22 cellular contexts compared by ENCODE assay signal in genomic region chr11:101053492-101053891, GRCh38.
A peak's percentile ranks its signal among the peaks of the same experiment; 100 is the strongest.
DNase-seq lines count a peak whose midpoint lies in the region; ATAC-seq, FAIRE-seq and TF ChIP-seq lines count a peak whose summit lies in the region.
"Had no signal": no experiment of that assay in that cellular context is flagged by ENCODE, and none has a peak within 500 bp of the region (broad histone marks: within the 10 kb centered on the region; RNA-seq: fewer than 3 reads in every experiment).

No MANE protein-coding gene starts in this region.

- H3K79me2 ChIP-seq in HepG2 (ENCODE audit: insufficient read depth, low read length): no peaks in the 10 kb centered on the region

- no peaks in the 10 kb centered on the region for H3K36me3 Mint-ChIP-seq in WTC11
- H3K36me3 Mint-ChIP-seq in activated CD4-positive, alpha-beta T cell treated with anti-CD3 and anti-CD28 coated beads for 36 hours (ENCODE audit: low read depth): no peaks in the 10 kb centered on the region
- H3K36me3 Mint-ChIP-seq: CD8-positive, alpha-beta T cell had no signal

- no peaks in the 10 kb centered on the region for H3K4me1 Mint-ChIP-seq in WTC11
- no peaks in the 10 kb centered on the region for H3K4me1 Mint-ChIP-seq in activated CD4-positive, alpha-beta T cell treated with anti-CD3 and anti-CD28 coated beads for 36 hours
- H3K4me1 Mint-ChIP-seq: B cell had no signal

- no peak overlapping the region for H3K9ac ChIP-seq in HepG2 (ENCODE audit: insufficient read depth, low read depth, low read length)
- H3K9ac ChIP-seq: BLaER1 treated with 17β-estradiol and CSF1 and Interleukin-3, amounts not matched to agents 10 nM and 100 nM had no signal

- no peak overlapping the region for H3K4me2 ChIP-seq in HepG2 (ENCODE audit: low read depth, low read length)
- H3K4me2 ChIP-seq: A549; BLaER1 treated with 17β-estradiol and CSF1 and Interleukin-3, amounts not matched to agents 10 nM and 100 nM had no signal

- no peaks in the 10 kb centered on the region for H4K20me1 ChIP-seq in HepG2 (ENCODE audit: insufficient read depth, low read length)
- H4K20me1 ChIP-seq: BLaER1 treated with 17β-estradiol and CSF1 and Interleukin-3, amounts not matched to agents 10 nM and 100 nM had no signal

- H3K27me3 ChIP-seq in HepG2 (ENCODE audit: control insufficient read depth in 1 of 2, insufficient read depth in 2 of 2, low read length in 2 of 2): no peaks in the 10 kb centered on the region
- no peaks in the 10 kb centered on the region for H3K27me3 ChIP-seq in right lobe of liver
- no peaks in the 10 kb centered on the region for H3K27me3 ChIP-seq in uterus
- H3K27me3 ChIP-seq: BLaER1 treated with 17β-estradiol and CSF1 and Interleukin-3, amounts not matched to agents 10 nM and 100 nM had no signal

- TF ChIP-seq CTCF in HepG2 (CRISPR knock-in tag; IDR thresholded peaks at IDR 0.05): no peak
- TF ChIP-seq CTCF in right lobe of liver (IDR thresholded peaks at IDR 0.05): no peak
- TF ChIP-seq CTCF in WTC11 (IDR thresholded peaks at IDR 0.05): no peak
- TF ChIP-seq CTCF in uterus (IDR thresholded peaks at IDR 0.05): no peak

- no peak overlapping the region for H2AFZ ChIP-seq in HepG2 (ENCODE audit: low read length)

- TF ChIP-seq RAD21 in HepG2 (CRISPR knock-in tag; IDR thresholded peaks at IDR 0.05): no peak

- ATAC-seq in HepG2: no peak
- ATAC-seq in right lobe of liver: no peak
- ATAC-seq in WTC11: no peak
- ATAC-seq in activated CD4-positive, alpha-beta T cell treated with anti-CD3 and anti-CD28 coated beads for 36 hours: no peak
- ATAC-seq: A549; CD8-positive, alpha-beta T cell had no signal

- FAIRE-seq in HepG2 (lab: Jason Lieb, UNC): no peak
- FAIRE-seq: A549, D721Med, G401.6, GM12891, GM19239 had no signal

- H3K27ac ChIP-seq in HepG2 (ENCODE audit: extremely low read length, insufficient read depth, low read length) (no peak overlapping the region), right lobe of liver (no peak overlapping the region), uterus (peak overlapping the region; percentile 0 to 24)
- H3K27ac ChIP-seq: 22Rv1; A549; BLaER1 treated with 17β-estradiol and CSF1 and Interleukin-3, amounts not matched to agents 10 nM and 100 nM; C4-2B had no signal

- CTCF ChIA-PET in HepG2 (lab: Yijun Ruan, JAX; ENCODE audit: low intra/inter-chr PET ratio, low total read pairs): no interaction called here
- CTCF ChIA-PET in WTC11 (lab: Charles Lee): no interaction called here
- CTCF ChIA-PET in activated CD4-positive, alpha-beta T cell treated with anti-CD3 and anti-CD28 coated beads for 36 hours (lab: Charles Lee): no interaction called here

- in situ Hi-C loops in HepG2 (cut with HindIII; ENCODE audit: extremely low pct_ligation_motif_present, low pct_unique_long_range_greater_than_20kb): no loop called here

- H3K27ac Mint-ChIP-seq in WTC11: no peak overlapping the region
- no peak overlapping the region for H3K27ac Mint-ChIP-seq in activated CD4-positive, alpha-beta T cell treated with anti-CD3 and anti-CD28 coated beads for 36 hours
- H3K27ac Mint-ChIP-seq: B cell; CD4-positive, alpha-beta T cell; CD8-positive, alpha-beta T cell had no signal

- 0% methylated on average over 1 of the region's 1 CpG for WGBS in HepG2 (ENCODE audit: low lambda C conversion rate)
- WGBS in right lobe of liver (ENCODE audit: insufficient coverage, low coverage, low lambda C conversion rate, missing lambda C conversion rate): 29% methylated on average over 1 of the region's 1 CpG

- BruUV-seq in HepG2 (replicated peaks; lab: Mats Ljungman, UMichigan): no TSS peak

- DNase-seq in HepG2 (ENCODE audit: low spot score): no peak
- no peak for DNase-seq in right lobe of liver
- DNase-seq in WTC11 (ENCODE audit: low spot score): no peak
- no peak for DNase-seq in uterus
- no peak for DNase-seq in amygdala (lab: John Stamatoyannopoulos, UW)
- DNase-seq in activated CD4-positive, alpha-beta T cell treated with anti-CD3 and anti-CD28 coated beads for 36 hours: no peak
- DNase-seq: AML-193; Caco-2; Calu3; CD4-positive, alpha-beta T cell; CD8-positive, alpha-beta T cell; DMS79 treated with DMSO at 0.1 percent for 48 hours; GF-D8 had no signal

- TF ChIP-seq EP300 in HepG2 (IDR thresholded peaks at IDR 0.05; ENCODE audit: low read depth in 2 of 2, low read length in 2 of 2): no peak
- no peak for TF ChIP-seq EP300 in HepG2 (CRISPR knock-in tag; IDR thresholded peaks at IDR 0.05; ENCODE audit: borderline replicate concordance)

- no peak overlapping the region for H3K4me3 Mint-ChIP-seq in WTC11
- H3K4me3 Mint-ChIP-seq in activated CD4-positive, alpha-beta T cell treated with anti-CD3 and anti-CD28 coated beads for 36 hours: no peak overlapping the region
- H3K4me3 Mint-ChIP-seq: B cell; CD4-positive, alpha-beta T cell; CD8-positive, alpha-beta T cell had no signal

- H3K9me3 Mint-ChIP-seq in WTC11: no peaks in the 10 kb centered on the region
- H3K9me3 Mint-ChIP-seq in activated CD4-positive, alpha-beta T cell treated with anti-CD3 and anti-CD28 coated beads for 36 hours (ENCODE audit: low read depth): peaks cover 4% of the 10 kb centered on the region

- TF ChIP-seq POLR2A in HepG2 (IDR thresholded peaks at IDR 0.05; ENCODE audit: insufficient read depth in 1 of 2, low read depth in 2 of 2, low read length in 2 of 2) (no peak), right lobe of liver (IDR thresholded peaks at IDR 0.05) (no peak), uterus (IDR thresholded peaks at IDR 0.05) (no peak)

- H3K36me3 ChIP-seq in HepG2 (replicated peaks in 1 of 2; ENCODE audit: control insufficient read depth in 1 of 2, insufficient read depth in 2 of 2, low read length in 2 of 2): no peaks in the 10 kb centered on the region
- H3K36me3 ChIP-seq in right lobe of liver: no peaks in the 10 kb centered on the region
- no peaks in the 10 kb centered on the region for H3K36me3 ChIP-seq in uterus
- H3K36me3 ChIP-seq: BLaER1 treated with 17β-estradiol and CSF1 and Interleukin-3, amounts not matched to agents 10 nM and 100 nM had no signal

- intact Hi-C loops in HepG2 (cut with micrococcal nuclease; ENCODE audit: unreplicated experiment): no loop called here
- intact Hi-C loops in right lobe of liver (cut with DNase I): no loop called here
- intact Hi-C loops in uterus (cut with DNase I; ENCODE audit: low total_unique reads): no loop called here
- intact Hi-C loops in activated CD4-positive, alpha-beta T cell treated with anti-CD3 and anti-CD28 coated beads for 36 hours (cut with DNase I, micrococcal nuclease): no loop called here

- H3K9me3 ChIP-seq in HepG2 (ENCODE audit: low read length): no peaks in the 10 kb centered on the region
- no peaks in the 10 kb centered on the region for H3K9me3 ChIP-seq in right lobe of liver
- H3K9me3 ChIP-seq in uterus: no peaks in the 10 kb centered on the region
- H3K9me3 ChIP-seq: A549; BLaER1 treated with 17β-estradiol and CSF1 and Interleukin-3, amounts not matched to agents 10 nM and 100 nM; Caco-2 had no signal

- H3K27me3 Mint-ChIP-seq in WTC11 (ENCODE audit: low read depth): no peaks in the 10 kb centered on the region
- H3K27me3 Mint-ChIP-seq in activated CD4-positive, alpha-beta T cell treated with anti-CD3 and anti-CD28 coated beads for 36 hours: no peaks in the 10 kb centered on the region
- H3K27me3 Mint-ChIP-seq: CD4-positive, alpha-beta T cell had no signal

- POLR2A ChIA-PET in HepG2 (lab: Yijun Ruan, JAX): no interaction called here
- POLR2A ChIA-PET in WTC11 (lab: Charles Lee): no interaction called here
- POLR2A ChIA-PET in activated CD4-positive, alpha-beta T cell treated with anti-CD3 and anti-CD28 coated beads for 36 hours (lab: Charles Lee): no interaction called here

- no peaks in the 10 kb centered on the region for H3K4me1 ChIP-seq in HepG2 (ENCODE audit: insufficient read depth, low read length)
- H3K4me1 ChIP-seq in right lobe of liver: no peaks in the 10 kb centered on the region
- peaks cover 0 to 3% of the 10 kb centered on the region in 2 donors for H3K4me1 ChIP-seq in uterus
- H3K4me1 ChIP-seq: A549; BLaER1 treated with 17β-estradiol and CSF1 and Interleukin-3, amounts not matched to agents 10 nM and 100 nM; Caco-2 had no signal

- H3K4me3 ChIP-seq in HepG2 (replicated peaks in 1 of 3; ENCODE audit: insufficient read depth in 1 of 3, low read depth in 2 of 3, low read length in 3 of 3) (no peak overlapping the region), right lobe of liver (no peak overlapping the region), uterus (no peak overlapping the region)
- H3K4me3 ChIP-seq: A549; BLaER1 treated with 17β-estradiol and CSF1 and Interleukin-3, amounts not matched to agents 10 nM and 100 nM had no signal

TF ChIP-seq in HepG2, 621 proteins besides CTCF, POLR2A, EP300 and RAD21 (continues in another document):
- TF ChIP-seq NRL (CRISPR knock-in tag; IDR thresholded peaks at IDR 0.05; ENCODE audit: borderline replicate concordance): no peak
- TF ChIP-seq ZFP91 (CRISPR knock-in tag; IDR thresholded peaks at IDR 0.05; ENCODE audit: borderline replicate concordance): no peak

TF ChIP-seq in WTC11, 78 proteins besides CTCF, POLR2A, EP300 and RAD21 (continues in another document):
- TF ChIP-seq NR2C2 (CRISPR knock-in tag; IDR thresholded peaks at IDR 0.05) (no peak), ZNF232 (CRISPR knock-in tag; IDR thresholded peaks at IDR 0.05) (no peak), AR (CRISPR knock-in tag; IDR thresholded peaks at IDR 0.05) (no peak), TCF7 (CRISPR knock-in tag; IDR thresholded peaks at IDR 0.05; ENCODE audit: low read depth) (no peak), ESRRA (CRISPR knock-in tag; IDR thresholded peaks at IDR 0.05; ENCODE audit: borderline replicate concordance) (no peak), EMX1 (CRISPR knock-in tag; IDR thresholded peaks at IDR 0.05) (no peak)

Comparison
In these comparisons a context has a peak if more than half of its experiments do, and no peak if none do; other contexts are left out.
1. H3K27ac ChIP-seq: peak in uterus (2 of 2); none in HepG2 (single experiment) and right lobe of liver (0 of 3).
2. Of the 50 proteins assayed by ChIP-seq in both HepG2 and WTC11: peak only in HepG2: none; only in WTC11: ZNF512; in both: none; in neither: 49.